28 cellular contexts compared by ENCODE assay signal in the genomic region with DNA sequence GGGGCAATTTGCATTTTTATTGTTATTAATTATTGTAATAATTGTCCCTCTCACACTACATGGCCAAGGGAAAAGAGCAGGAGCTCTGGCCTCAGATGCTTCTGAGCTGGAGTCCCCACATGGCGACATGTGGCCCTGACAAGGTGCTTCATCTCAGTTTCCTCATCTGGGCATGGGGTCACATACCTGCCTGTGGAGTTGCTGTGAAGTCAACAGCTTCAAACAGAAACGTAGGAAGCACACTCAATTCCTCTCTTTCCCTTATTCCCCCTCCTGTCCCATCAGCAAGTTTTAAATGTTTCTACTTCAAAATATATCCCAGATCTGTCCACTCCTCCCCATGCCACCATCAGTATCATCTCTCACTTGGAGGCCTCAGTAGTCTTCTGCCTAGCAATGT. TPM values are rescaled to one million over a fixed set of nuclear protein-coding genes. Genes with fewer than 3 reads are reported as not detected.
DNase-seq lines count a peak whose midpoint lies in the region; ATAC-seq and TF ChIP-seq lines count a peak whose summit lies in the region.
"Had no signal": no experiment of that assay in that cellular context is flagged by ENCODE, and none has a peak within 500 bp of the region (broad histone marks: within the 10 kb centered on the region; RNA-seq: fewer than 3 reads in every experiment).

No MANE protein-coding gene starts in this region.

- H3K36me3 Mint-ChIP-seq in Calu3 (ENCODE audit: insufficient read depth, unreplicated experiment): no peaks in the 10 kb centered on the region
- peaks cover 3% of the 10 kb centered on the region for H3K36me3 Mint-ChIP-seq in effector memory CD8-positive, alpha-beta T cell (ENCODE audit: insufficient read depth)
- H3K36me3 Mint-ChIP-seq: activated naive CD4-positive, alpha-beta T cell treated with anti-CD3 and anti-CD28 coated beads, Interleukin-2, amount 50 U/mL, for 24 hours had no signal

- H3K27ac Mint-ChIP-seq in stimulated activated naive CD8-positive, alpha-beta T cell treated with anti-CD3 and anti-CD28 coated beads, Interleukin-15, amount 100 ng/mL, for 72 hours: peak overlapping the region; percentile 5 to 20
- H3K27ac Mint-ChIP-seq in Calu3 (ENCODE audit: unreplicated experiment): no peak overlapping the region
- no peak overlapping the region for H3K27ac Mint-ChIP-seq in effector memory CD8-positive, alpha-beta T cell
- H3K27ac Mint-ChIP-seq: activated naive CD4-positive, alpha-beta T cell treated with anti-CD3 and anti-CD28 coated beads, Interleukin-2, amount 50 U/mL, for 24 hours; endodermal cell had no signal

- H3K36me3 ChIP-seq in esophagus squamous epithelium (no peaks in the 10 kb centered on the region), parathyroid adenoma (ENCODE audit: control insufficient read depth, insufficient read depth, low read length) (no peaks in the 10 kb centered on the region), vagina (no peaks in the 10 kb centered on the region)
- H3K36me3 ChIP-seq: cardiac muscle cell, HAP-1, tibial nerve, WERI-Rb-1 had no signal

- CTCF ChIA-PET in Calu3 (lab: Charles Lee): interaction anchor here (0.6 to 1.1 kb wide), 2 partner anchors 18 to 559 kb away, joined by 3 to 4 read pairs; no protein-coding TSS in a partner anchor

- peak overlapping the region; percentile 41 for H2AFZ ChIP-seq in parathyroid adenoma

- 30 to 43% methylated on average over 2 of the region's 2 CpGs for whole genome bisulfite sequencing in esophagus squamous epithelium, 2 donors

- no peak for ATAC-seq in stimulated activated naive CD8-positive, alpha-beta T cell treated with anti-CD3 and anti-CD28 coated beads, Interleukin-15, amount 100 ng/mL, for 72 hours
- no peak for ATAC-seq in stimulated activated naive CD8-positive, alpha-beta T cell treated with anti-CD3 and anti-CD28 coated beads, Interleukin-15, Interleukin-2, amounts not matched to agents 100 U/mL and 50 U/mL, for 24 hours
- ATAC-seq in effector memory CD8-positive, alpha-beta T cell (replicated peaks): no peak
- ATAC-seq: foreskin keratinocyte, Panc1 had no signal

- H3K79me2 ChIP-seq in parathyroid adenoma: no peaks in the 10 kb centered on the region

- BruUV-seq in Calu3 (replicated peaks; lab: Mats Ljungman, UMichigan): no TSS peak

- H3K4me1 Mint-ChIP-seq in stimulated activated naive CD8-positive, alpha-beta T cell treated with anti-CD3 and anti-CD28 coated beads, Interleukin-15, amount 100 ng/mL, for 72 hours: peaks cover 12% of the 10 kb centered on the region
- peaks cover 10% of the 10 kb centered on the region for H3K4me1 Mint-ChIP-seq in Calu3 (ENCODE audit: low read depth, unreplicated experiment)
- peaks cover 0 to 6% of the 10 kb centered on the region in 2 donors for H3K4me1 Mint-ChIP-seq in effector memory CD8-positive, alpha-beta T cell (ENCODE audit: low read depth in 2 of 2)

- H3K4me2 ChIP-seq in parathyroid adenoma (ENCODE audit: low read length): no peak overlapping the region

- peaks cover 19% of the 10 kb centered on the region for H3K27me3 Mint-ChIP-seq in stimulated activated naive CD8-positive, alpha-beta T cell treated with anti-CD3 and anti-CD28 coated beads, Interleukin-15, amount 100 ng/mL, for 72 hours
- H3K27me3 Mint-ChIP-seq in Calu3 (ENCODE audit: unreplicated experiment): peaks cover 19% of the 10 kb centered on the region
- H3K27me3 Mint-ChIP-seq in effector memory CD8-positive, alpha-beta T cell: peaks cover 17 to 25% of the 10 kb centered on the region in 2 donors
- H3K27me3 Mint-ChIP-seq: activated naive CD4-positive, alpha-beta T cell treated with anti-CD3 and anti-CD28 coated beads, Interleukin-2, amount 50 U/mL, for 24 hours had no signal

- H3K9ac ChIP-seq in parathyroid adenoma: no peak overlapping the region

- H3K4me1 ChIP-seq in esophagus squamous epithelium (peaks cover 21 to 67% (median 32%) of the 10 kb centered on the region in 3 donors), parathyroid adenoma (no peaks in the 10 kb centered on the region), vagina (peaks cover 41% of the 10 kb centered on the region)
- H3K4me1 ChIP-seq: HAP-1 had no signal

- intact Hi-C loops in esophagus squamous epithelium (cut with DNase I): no loop called here
- intact Hi-C loops in vagina (cut with DNase I): no loop called here
- intact Hi-C loops in Calu3 (cut with micrococcal nuclease; ENCODE audit: unreplicated experiment): no loop called here

- H3K27me3 ChIP-seq in esophagus squamous epithelium (no peaks in the 10 kb centered on the region), parathyroid adenoma (ENCODE audit: control insufficient read depth, insufficient read depth, low read length) (no peaks in the 10 kb centered on the region), vagina (no peaks in the 10 kb centered on the region)
- H3K27me3 ChIP-seq: cardiac muscle cell, tibial nerve had no signal

- H3K4me3 ChIP-seq in esophagus squamous epithelium (no peak overlapping the region), parathyroid adenoma (ENCODE audit: low read depth, low read length) (no peak overlapping the region), vagina (peak overlapping the region in 1 of 2 donors; percentile 1)
- H3K4me3 ChIP-seq: cardiac muscle cell, HAP-1, tibial nerve had no signal

- H3K27ac ChIP-seq in esophagus squamous epithelium (peak overlapping the region in 3 of 4 donors; percentile 7 to 72 (median 11)), parathyroid adenoma (no peak overlapping the region), vagina (peak overlapping the region; percentile 36)
- H3K27ac ChIP-seq: cardiac muscle cell, foreskin keratinocyte, WERI-Rb-1 had no signal

- no peak for TF ChIP-seq POLR2A in esophagus squamous epithelium (IDR thresholded peaks at IDR 0.05)
- no peak for TF ChIP-seq POLR2A in vagina (IDR thresholded peaks at IDR 0.05)

- H3K9me3 ChIP-seq in esophagus squamous epithelium (no peaks in the 10 kb centered on the region), parathyroid adenoma (ENCODE audit: control insufficient read depth, low read length) (no peaks in the 10 kb centered on the region), vagina (no peaks in the 10 kb centered on the region)
- H3K9me3 ChIP-seq: HAP-1, tibial nerve had no signal

- H3K4me3 Mint-ChIP-seq in stimulated activated naive CD8-positive, alpha-beta T cell treated with anti-CD3 and anti-CD28 coated beads, Interleukin-15, amount 100 ng/mL, for 72 hours: no peak overlapping the region
- no peak overlapping the region for H3K4me3 Mint-ChIP-seq in Calu3 (ENCODE audit: low read depth, unreplicated experiment)
- H3K4me3 Mint-ChIP-seq in effector memory CD8-positive, alpha-beta T cell: no peak overlapping the region
- H3K4me3 Mint-ChIP-seq: activated naive CD4-positive, alpha-beta T cell treated with anti-CD3 and anti-CD28 coated beads, Interleukin-2, amount 50 U/mL, for 24 hours; endodermal cell had no signal

- DNase-seq in stimulated activated naive CD8-positive, alpha-beta T cell treated with anti-CD3 and anti-CD28 coated beads, Interleukin-15, amount 100 ng/mL, for 72 hours: no peak
- DNase-seq in stimulated activated naive CD8-positive, alpha-beta T cell treated with anti-CD3 and anti-CD28 coated beads, Interleukin-15, Interleukin-2, amounts not matched to agents 100 U/mL and 50 U/mL, for 24 hours: no peak
- DNase-seq in esophagus squamous epithelium (lab: John Stamatoyannopoulos, UW) (no peak), vagina (ENCODE audit: extremely low spot score in 2 of 2) (no peak), G401 (ENCODE audit: low spot score) (no peak), Calu3 (no peak)
- no peak for DNase-seq in effector memory CD8-positive, alpha-beta T cell
- DNase-seq: ACHN; activated CD4-positive, alpha-beta T cell treated with anti-CD3 and anti-CD28 coated beads for 48 hours; activated CD8-positive, alpha-beta memory T cell treated with anti-CD3 and anti-CD28 coated beads for 24 hours; activated T-cell treated with anti-CD3 and anti-CD28 coated beads for 4 hours; amniotic stem cell; endodermal cell; foreskin keratinocyte; Karpas-422; NCI-H1417; stimulated activated CD4-positive, alpha-beta T cell treated with anti-CD3 and anti-CD28 coated beads, Interleukin-12 subunit alpha, Interleukin-12 subunit beta, amount 100 ng/mL, for 4 hours; stimulated activated CD4-positive, alpha-beta T cell treated with anti-CD3 and anti-CD28 coated beads, Interleukin-2, amount 100 ng/mL, for 48 hours; T-helper 9 cell; WERI-Rb-1 had no signal

- H3K9me3 Mint-ChIP-seq in stimulated activated naive CD8-positive, alpha-beta T cell treated with anti-CD3 and anti-CD28 coated beads, Interleukin-15, amount 100 ng/mL, for 72 hours: no peaks in the 10 kb centered on the region
- no peaks in the 10 kb centered on the region for H3K9me3 Mint-ChIP-seq in Calu3 (ENCODE audit: low read depth, unreplicated experiment)
- H3K9me3 Mint-ChIP-seq in effector memory CD8-positive, alpha-beta T cell: no peaks in the 10 kb centered on the region
- H3K9me3 Mint-ChIP-seq: activated naive CD4-positive, alpha-beta T cell treated with anti-CD3 and anti-CD28 coated beads, Interleukin-2, amount 50 U/mL, for 24 hours; nephron had no signal

- in situ Hi-C loops in G401 (cut with HindIII; ENCODE audit: low sequenced_read_pairs): no loop called here

- TF ChIP-seq CTCF in esophagus squamous epithelium (IDR thresholded peaks at IDR 0.05) (no peak), parathyroid adenoma (IDR thresholded peaks at IDR 0.05) (no peak), vagina (IDR thresholded peaks at IDR 0.05) (no peak), Calu3 (IDR thresholded peaks at IDR 0.05; ENCODE audit: unreplicated experiment) (no peak)

RNA-seq across cellular contexts. Expression of a gene that starts 8.7 kb away (rescaled TPM):
- total RNA-seq in esophagus squamous epithelium (1 to 10 TPM; 1.2 to 2.5 (median 1.5) TPM), vagina (6.6 TPM), Calu3 (2022) (0.12 TPM in 1 of 2 replicates, not detected in the other)
- 28.1 and 37.6 TPM in 2 replicates for total RNA-seq in G401 (2014; rRNA removed; shearing (Covaris generic))
- total RNA-seq: foreskin keratinocyte, osteocyte had no signal

RNA-seq across cellular contexts. Expression of a gene that starts 44.0 kb away (rescaled TPM):
- 10 to 100 TPM; 13.4 to 35.4 (median 28.7) TPM for total RNA-seq in esophagus squamous epithelium
- 18.9 TPM for total RNA-seq in vagina
- total RNA-seq in G401 (2014; rRNA removed; shearing (Covaris generic)): 62.5 and 124 TPM in 2 replicates
- total RNA-seq in Calu3 (2022): 59.6 and 64.4 TPM in 2 replicates

RNA-seq across cellular contexts. Expression of a gene that starts 55.2 kb away (rescaled TPM):
- total RNA-seq in esophagus squamous epithelium (10 to 100 TPM; 18.6 to 34.9 (median 23.1) TPM), vagina (36.8 TPM), Calu3 (2022) (58.3 and 61.1 TPM in 2 replicates)
- 22.5 and 30.1 TPM in 2 replicates for total RNA-seq in G401 (2014; rRNA removed; shearing (Covaris generic))

Comparison
In these comparisons a context has a peak if more than half of its experiments do, and no peak if none do; other contexts are left out.
1. H3K27ac Mint-ChIP-seq: peak in stimulated activated naive CD8-positive, alpha-beta T cell treated with anti-CD3 and anti-CD28 coated beads, Interleukin-15, amount 100 ng/mL, for 72 hours (2 of 2); none in Calu3 (single experiment) and effector memory CD8-positive, alpha-beta T cell (0 of 2).